Comparison of ENCODE assay signal across 10 cellular contexts in the genomic region with DNA sequence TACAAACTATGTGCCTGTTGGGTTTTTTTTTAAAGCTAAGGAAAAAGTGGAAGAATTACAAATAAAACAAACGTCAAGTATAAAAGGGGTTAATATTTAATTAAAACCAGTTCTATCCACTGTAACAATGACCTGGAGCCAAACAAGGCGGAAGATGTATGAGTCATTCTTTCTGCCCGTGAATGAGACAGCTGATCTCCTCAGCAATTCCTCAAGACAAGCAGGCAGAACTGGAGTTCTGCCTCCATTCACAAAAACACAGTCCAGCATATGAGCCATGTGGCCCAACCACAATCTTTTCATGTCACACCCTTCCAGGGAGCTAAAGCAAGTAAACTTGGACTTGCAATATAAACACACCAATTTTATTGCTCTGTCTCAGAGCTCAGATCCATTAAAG. TPM values are rescaled to one million over a fixed set of nuclear protein-coding genes. Genes with fewer than 3 reads are reported as not detected.
DNase-seq lines count a peak whose midpoint lies in the region; ATAC-seq lines count a peak whose summit lies in the region.
"Had no signal": no experiment of that assay in that cellular context is flagged by ENCODE, and none has a peak within 500 bp of the region (broad histone marks: within the 10 kb centered on the region; RNA-seq: fewer than 3 reads in every experiment).

No MANE protein-coding gene starts in this region.

- no peaks in the 10 kb centered on the region for H3K36me3 ChIP-seq in endocrine pancreas (ENCODE audit: control insufficient read depth, insufficient read depth, low read length)
- H3K36me3 ChIP-seq in CD4-positive, alpha-beta memory T cell (ENCODE audit: insufficient read depth, low read length) = no peaks in the 10 kb centered on the region
- H3K36me3 ChIP-seq: tibial artery had no signal

- no peak overlapping the region for H3K27ac ChIP-seq in CD4-positive, alpha-beta memory T cell (ENCODE audit: low read depth, low read length)
- H3K27ac ChIP-seq: tibial artery had no signal

- H3K4me1 ChIP-seq in endocrine pancreas (ENCODE audit: control insufficient read depth, insufficient read depth, low read length) = peaks cover 27% of the 10 kb centered on the region
- H3K4me1 ChIP-seq in CD4-positive, alpha-beta memory T cell (ENCODE audit: insufficient read depth, low read length) = no peaks in the 10 kb centered on the region

- POLR2A ChIA-PET in CD4-positive, alpha-beta memory T cell (lab: Charles Lee; ENCODE audit: partially characterized antibody) = no interaction called here

- H3K4me3 ChIP-seq in endocrine pancreas (ENCODE audit: control insufficient read depth, insufficient read depth, low read length) = peak overlapping the region; percentile 61
- no peak overlapping the region for H3K4me3 ChIP-seq in CD4-positive, alpha-beta memory T cell (ENCODE audit: low read length in 2 of 2)
- H3K4me3 ChIP-seq: tibial artery had no signal

- no peak for ATAC-seq in activated T-cell treated with anti-CD3 and anti-CD28 coated beads, Interleukin-2, amount 50 U/mL, for 4 hours
- no peak for ATAC-seq in GM21528 (IDR thresholded peaks at IDR 0.05; ENCODE audit: low FRiP score, unreplicated experiment)

- no peak overlapping the region for H3K27ac Mint-ChIP-seq in CD4-positive, alpha-beta memory T cell

- DNase-seq in COLO829 (ENCODE audit: low spot score) (peak; percentile 97), NCI-H226 (peak; percentile 90), myocyte (ENCODE audit: low read depth) (peak; percentile 97), activated gamma-delta T cell treated with Interleukin-2 at 50 U/mL for 16 hours (no peak)
- DNase-seq in activated T-cell treated with anti-CD3 and anti-CD28 coated beads, Interleukin-2, amount 50 U/mL, for 4 hours = no peak
- DNase-seq in CD4-positive, alpha-beta memory T cell = no peak

- H3K27me3 Mint-ChIP-seq in activated T-cell treated with anti-CD3 and anti-CD28 coated beads, Interleukin-2, amount 50 U/mL, for 4 hours (ENCODE audit: low read depth) = peaks cover 13% of the 10 kb centered on the region
- H3K27me3 Mint-ChIP-seq in CD4-positive, alpha-beta memory T cell = peaks cover 14 to 18% of the 10 kb centered on the region in 2 donors

- H3K36me3 Mint-ChIP-seq in activated T-cell treated with anti-CD3 and anti-CD28 coated beads, Interleukin-2, amount 50 U/mL, for 4 hours (ENCODE audit: insufficient read depth) = no peaks in the 10 kb centered on the region
- H3K36me3 Mint-ChIP-seq in CD4-positive, alpha-beta memory T cell = no peaks in the 10 kb centered on the region

- intact Hi-C loops in CD4-positive, alpha-beta memory T cell (cut with micrococcal nuclease) = no loop called here

- H3K4me1 Mint-ChIP-seq in activated T-cell treated with anti-CD3 and anti-CD28 coated beads, Interleukin-2, amount 50 U/mL, for 4 hours (ENCODE audit: low read depth) = peaks cover 4% of the 10 kb centered on the region
- peaks cover 0 to 3% (median under 1%) of the 10 kb centered on the region in 4 donors for H3K4me1 Mint-ChIP-seq in CD4-positive, alpha-beta memory T cell

- H3K4me3 Mint-ChIP-seq in activated T-cell treated with anti-CD3 and anti-CD28 coated beads, Interleukin-2, amount 50 U/mL, for 4 hours = no peak overlapping the region
- no peak overlapping the region for H3K4me3 Mint-ChIP-seq in CD4-positive, alpha-beta memory T cell

- no peaks in the 10 kb centered on the region for H3K9me3 ChIP-seq in endocrine pancreas (ENCODE audit: control insufficient read depth, low read length)
- H3K9me3 ChIP-seq in CD4-positive, alpha-beta memory T cell (ENCODE audit: control insufficient read depth in 1 of 2, low read length in 2 of 2) = no peaks in the 10 kb centered on the region
- H3K9me3 ChIP-seq: tibial artery had no signal

- H3K27me3 ChIP-seq in endocrine pancreas (ENCODE audit: control insufficient read depth, insufficient read depth, low read length) = no peaks in the 10 kb centered on the region
- no peaks in the 10 kb centered on the region for H3K27me3 ChIP-seq in CD4-positive, alpha-beta memory T cell (ENCODE audit: insufficient read depth, low read length)
- H3K27me3 ChIP-seq: tibial artery had no signal

- no peaks in the 10 kb centered on the region for H3K9me3 Mint-ChIP-seq in activated T-cell treated with anti-CD3 and anti-CD28 coated beads, Interleukin-2, amount 50 U/mL, for 4 hours
- no peaks in the 10 kb centered on the region for H3K9me3 Mint-ChIP-seq in CD4-positive, alpha-beta memory T cell

- no peak overlapping the region for H3K9ac ChIP-seq in endocrine pancreas (ENCODE audit: control insufficient read depth, insufficient read depth, low read length)

- CTCF ChIA-PET in CD4-positive, alpha-beta memory T cell (lab: Charles Lee; ENCODE audit: partially characterized antibody) = interaction anchor here (1.4 kb wide), 1 partner anchor 9 kb away, joined by 4 read pairs; the partner anchor contains the start of gene ETV1

RNA-seq across cellular contexts. Expression of gene ETV1, which starts 8.4 kb away (rescaled TPM):
- 8.9 and 23.7 TPM in 2 replicates for total RNA-seq in myocyte
- polyA plus RNA-seq in myocyte (2012) = 4.7 TPM
- under 1 TPM in 2 of 3 donors, not detected in 1; 0.11 to 0.16 TPM for total RNA-seq in activated T-cell treated with anti-CD3 and anti-CD28 coated beads, Interleukin-2, amount 50 U/mL, for 4 hours
- total RNA-seq in CD4-positive, alpha-beta memory T cell = under 1 TPM in 1 of 2 experiments, not detected in 1; 0.47 TPM
- polyA plus RNA-seq in CD4-positive, alpha-beta memory T cell = not detected
- total RNA-seq: T-helper 1 cell treated with Interleukin-12 subunit alpha and Interleukin-12 subunit beta and Interleukin-4 antibody, amounts not matched to agents 30 ng/mL and 1 ng/mL, for 36 hours had no signal

Comparison
In these comparisons a context has a peak if more than half of its experiments do, and no peak if none do; other contexts are left out.
1. DNase-seq: peak in COLO829 (single experiment), NCI-H226 (single experiment) and myocyte (single experiment); none in activated T-cell treated with anti-CD3 and anti-CD28 coated beads, Interleukin-2, amount 50 U/mL, for 4 hours (single experiment), CD4-positive, alpha-beta memory T cell (0 of 5) and activated gamma-delta T cell treated with Interleukin-2 at 50 U/mL for 16 hours (single experiment).